ENCODE assay signal across 1 cellular context in genomic region chr7:74173866-74174605, GRCh38.
A peak's percentile ranks its signal among the peaks of the same experiment; 100 is the strongest.
TF ChIP-seq lines count a peak whose summit lies in the region.

EIF4H (plus strand) TSS chr7:74174356; CDS start chr7:74174384, 28 bp downstream.

TF ChIP-seq in HepG2, 621 proteins besides CTCF, POLR2A, EP300 and RAD21 (continued from another document and continues in another):
- peak; percentile 96 for TF ChIP-seq SRY (CRISPR knock-in tag; IDR thresholded peaks at IDR 0.05)
- peak; percentile 83 for TF ChIP-seq KDM2A (CRISPR knock-in tag; IDR thresholded peaks at IDR 0.05; ENCODE audit: borderline replicate concordance, low read depth)
- TF ChIP-seq ZNF503 (CRISPR knock-in tag; IDR thresholded peaks at IDR 0.05): peak; percentile 60
- no peak; the same call in none of the 2 replicates for TF ChIP-seq FOXP4 (CRISPR knock-in tag; IDR thresholded peaks at IDR 0.05)
- TF ChIP-seq ZNF136 (CRISPR knock-in tag; IDR thresholded peaks at IDR 0.05; ENCODE audit: low read depth): no peak
- peak; percentile 32; the same call in 1 of the 2 replicates for TF ChIP-seq TFE3 (CRISPR knock-in tag; IDR thresholded peaks at IDR 0.05)
- peak; percentile 47 for TF ChIP-seq MED8 (CRISPR knock-in tag; IDR thresholded peaks at IDR 0.05; ENCODE audit: insufficient replicate concordance)
- no peak for TF ChIP-seq THYN1 (CRISPR knock-in tag; IDR thresholded peaks at IDR 0.05; ENCODE audit: borderline replicate concordance, low read depth)
- TF ChIP-seq ZNF318 (CRISPR knock-in tag; IDR thresholded peaks at IDR 0.05): no peak
- TF ChIP-seq UBTF (CRISPR knock-in tag; IDR thresholded peaks at IDR 0.05): peak; percentile 73
- no peak for TF ChIP-seq TCF7L2 (IDR thresholded peaks at IDR 0.05; ENCODE audit: low read depth, low read length)
- TF ChIP-seq ZNF572 (CRISPR knock-in tag; IDR thresholded peaks at IDR 0.05): no peak
- TF ChIP-seq ZSCAN30 (CRISPR knock-in tag; IDR thresholded peaks at IDR 0.05): no peak; the same call in 1 of the 2 replicates
- peak; percentile 55; the same call in 1 of the 2 replicates for TF ChIP-seq PHF20 (CRISPR knock-in tag; IDR thresholded peaks at IDR 0.05)
- peak; percentile 69 for TF ChIP-seq TFDP1 (CRISPR knock-in tag; IDR thresholded peaks at IDR 0.05; ENCODE audit: borderline replicate concordance)
- TF ChIP-seq FOSL1 (CRISPR knock-in tag; IDR thresholded peaks at IDR 0.05; ENCODE audit: borderline replicate concordance): no peak
- TF ChIP-seq ZNF782 (CRISPR knock-in tag; IDR thresholded peaks at IDR 0.05; ENCODE audit: borderline replicate concordance): 0 out of 2 replicates have a peak, but pooled peaks have one; percentile 14
- no peak for TF ChIP-seq ZFP62 (CRISPR knock-in tag; IDR thresholded peaks at IDR 0.05)
- TF ChIP-seq ZBTB25 (CRISPR knock-in tag; IDR thresholded peaks at IDR 0.05): peak; percentile 17; the same call in 1 of the 2 replicates
- peak; percentile 53 for TF ChIP-seq ZNF609 (CRISPR knock-in tag; IDR thresholded peaks at IDR 0.05; ENCODE audit: borderline replicate concordance)
- TF ChIP-seq SKI (IDR thresholded peaks at IDR 0.05; ENCODE audit: partially characterized antibody): peak; percentile 87
- TF ChIP-seq ZNF138 (CRISPR knock-in tag; IDR thresholded peaks at IDR 0.05; ENCODE audit: low read depth): peak; percentile 43; the same call in 1 of the 2 replicates
- TF ChIP-seq ZNF7 (CRISPR knock-in tag; IDR thresholded peaks at IDR 0.05): peak; percentile 13; the same call in 1 of the 2 replicates
- TF ChIP-seq ETS1 (CRISPR knock-in tag; IDR thresholded peaks at IDR 0.05): no peak; the same call in 1 of the 2 replicates
- TF ChIP-seq ZBTB3 (CRISPR knock-in tag; IDR thresholded peaks at IDR 0.05; ENCODE audit: borderline replicate concordance, low read depth): no peak
- peak; percentile 42; the same call in 1 of the 2 replicates for TF ChIP-seq TGIF2 (CRISPR knock-in tag; IDR thresholded peaks at IDR 0.05)
